1 cellular context compared by ENCODE assay signal in the genomic region with DNA sequence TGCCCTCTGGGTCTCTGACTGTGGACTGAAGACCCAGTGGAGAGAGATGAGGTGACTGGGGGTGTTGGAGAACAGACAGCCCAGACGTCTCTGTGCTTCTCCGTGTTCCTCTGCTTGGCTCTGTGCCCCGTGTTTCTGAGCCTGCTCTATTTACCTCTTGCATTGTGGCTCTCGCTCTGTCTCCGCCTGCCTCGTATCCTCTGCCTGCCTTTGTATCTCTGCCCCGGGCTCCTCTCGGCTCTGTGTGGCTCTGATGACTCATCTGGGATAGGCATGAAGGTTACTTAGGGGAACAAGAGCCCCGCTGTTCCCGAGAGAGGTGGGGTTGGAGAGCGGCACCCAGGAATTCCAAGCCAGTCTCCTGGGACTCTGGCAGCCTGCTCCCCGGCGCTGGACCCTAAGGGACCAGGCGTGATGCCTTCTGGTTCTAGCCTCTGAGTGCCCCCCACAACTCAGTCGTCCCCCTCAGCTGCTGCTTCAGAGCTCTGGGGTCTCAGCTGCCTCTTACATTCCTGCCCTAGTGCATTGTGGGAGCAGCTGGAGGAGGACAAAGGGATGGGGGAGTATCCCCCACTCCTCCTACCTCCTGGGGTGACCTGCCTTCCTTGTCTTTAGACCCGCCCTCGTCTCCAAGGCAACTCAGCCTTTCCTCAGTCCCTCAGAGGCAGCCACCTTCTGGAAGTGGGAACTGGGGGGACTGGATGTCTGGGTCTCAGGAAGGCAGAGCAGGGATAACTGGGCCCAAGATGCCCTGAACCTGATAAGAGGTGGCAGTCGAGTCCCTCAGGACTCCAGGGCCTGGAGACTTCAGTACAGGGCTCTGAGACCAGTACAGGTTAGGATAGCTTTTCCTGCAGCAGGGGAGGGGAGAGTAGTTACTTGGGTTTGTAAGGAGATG.
TF ChIP-seq lines count a peak whose summit lies in the region.

No MANE protein-coding gene starts in this region.

TF ChIP-seq in HEK293, 187 proteins besides CTCF, POLR2A, EP300 and RAD21 (continued from another document and continues in another):
- TF ChIP-seq ZNF239 (tag by site-specific recombination; IDR thresholded peaks at IDR 0.05), result no peak
- no peak for TF ChIP-seq ZNF785 (tag by site-specific recombination; IDR thresholded peaks at IDR 0.05)
- TF ChIP-seq YY1 (tag by site-specific recombination; IDR thresholded peaks at IDR 0.05), result no peak
- TF ChIP-seq ZBTB17 (tag by site-specific recombination; IDR thresholded peaks at IDR 0.05), result peak; percentile 91
- TF ChIP-seq ZNF433 (tag by site-specific recombination; IDR thresholded peaks at IDR 0.05; ENCODE audit: low read depth), result no peak
- no peak for TF ChIP-seq ZNF768 (tag by site-specific recombination; IDR thresholded peaks at IDR 0.05)
- TF ChIP-seq ZNF341 (tag by site-specific recombination; IDR thresholded peaks at IDR 0.05; ENCODE audit: low read depth), result peak; percentile 71
- TF ChIP-seq ZFP3 (tag by site-specific recombination; IDR thresholded peaks at IDR 0.05; ENCODE audit: low read depth), result no peak
- TF ChIP-seq ZNF133 (tag by site-specific recombination; IDR thresholded peaks at IDR 0.05), result no peak
- TF ChIP-seq, protein P1, sequence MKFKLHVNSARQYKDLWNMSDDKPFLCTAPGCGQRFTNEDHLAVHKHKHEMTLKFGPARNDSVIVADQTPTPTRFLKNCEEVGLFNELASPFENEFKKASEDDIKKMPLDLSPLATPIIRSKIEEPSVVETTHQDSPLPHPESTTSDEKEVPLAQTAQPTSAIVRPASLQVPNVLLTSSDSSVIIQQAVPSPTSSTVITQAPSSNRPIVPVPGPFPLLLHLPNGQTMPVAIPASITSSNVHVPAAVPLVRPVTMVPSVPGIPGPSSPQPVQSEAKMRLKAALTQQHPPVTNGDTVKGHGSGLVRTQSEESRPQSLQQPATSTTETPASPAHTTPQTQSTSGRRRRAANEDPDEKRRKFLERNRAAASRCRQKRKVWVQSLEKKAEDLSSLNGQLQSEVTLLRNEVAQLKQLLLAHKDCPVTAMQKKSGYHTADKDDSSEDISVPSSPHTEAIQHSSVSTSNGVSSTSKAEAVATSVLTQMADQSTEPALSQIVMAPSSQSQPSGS (tag by site-specific recombination; IDR thresholded peaks at IDR 0.05; ENCODE audit: low read depth), result no peak
- no peak for TF ChIP-seq ZNF521 (tag by site-specific recombination; IDR thresholded peaks at IDR 0.05)
- no peak for TF ChIP-seq ZNF248 (tag by site-specific recombination; IDR thresholded peaks at IDR 0.05)
- TF ChIP-seq, protein P2, sequence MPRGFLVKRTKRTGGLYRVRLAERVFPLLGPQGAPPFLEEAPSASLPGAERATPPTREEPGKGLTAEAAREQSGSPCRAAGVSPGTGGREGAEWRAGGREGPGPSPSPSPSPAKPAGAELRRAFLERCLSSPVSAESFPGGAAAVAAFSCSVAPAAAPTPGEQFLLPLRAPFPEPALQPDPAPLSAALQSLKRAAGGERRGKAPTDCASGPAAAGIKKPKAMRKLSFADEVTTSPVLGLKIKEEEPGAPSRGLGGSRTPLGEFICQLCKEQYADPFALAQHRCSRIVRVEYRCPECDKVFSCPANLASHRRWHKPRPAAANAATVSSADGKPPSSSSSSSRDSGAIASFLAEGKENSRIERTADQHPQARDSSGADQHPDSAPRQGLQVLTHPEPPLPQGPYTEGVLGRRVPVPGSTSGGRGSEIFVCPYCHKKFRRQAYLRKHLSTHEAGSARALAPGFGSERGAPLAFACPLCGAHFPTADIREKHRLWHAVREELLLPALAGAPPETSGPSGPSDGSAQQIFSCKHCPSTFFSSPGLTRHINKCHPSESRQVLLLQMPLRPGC (tag by site-specific recombination; IDR thresholded peaks at IDR 0.05), result 0 out of 2 replicates have a peak, but pooled peaks have one; percentile 22
- no peak for TF ChIP-seq ZNF311 (tag by site-specific recombination; IDR thresholded peaks at IDR 0.05; ENCODE audit: borderline replicate concordance)
- TF ChIP-seq ZNF654 (tag by site-specific recombination; IDR thresholded peaks at IDR 0.05; ENCODE audit: low read depth), result no peak
- TF ChIP-seq ZNF843 (tag by site-specific recombination; IDR thresholded peaks at IDR 0.05), result 0 out of 2 replicates have a peak, but pooled peaks have one; percentile 22
- TF ChIP-seq ZNF600 (tag by site-specific recombination; IDR thresholded peaks at IDR 0.05), result peak; percentile 7; the same call in 1 of the 2 replicates
- peak; percentile 70 for TF ChIP-seq ZIC2 (tag by site-specific recombination; IDR thresholded peaks at IDR 0.05)
- no peak for TF ChIP-seq PRDM2 (tag by site-specific recombination; IDR thresholded peaks at IDR 0.05; ENCODE audit: borderline replicate concordance)
- TF ChIP-seq, protein P3, sequence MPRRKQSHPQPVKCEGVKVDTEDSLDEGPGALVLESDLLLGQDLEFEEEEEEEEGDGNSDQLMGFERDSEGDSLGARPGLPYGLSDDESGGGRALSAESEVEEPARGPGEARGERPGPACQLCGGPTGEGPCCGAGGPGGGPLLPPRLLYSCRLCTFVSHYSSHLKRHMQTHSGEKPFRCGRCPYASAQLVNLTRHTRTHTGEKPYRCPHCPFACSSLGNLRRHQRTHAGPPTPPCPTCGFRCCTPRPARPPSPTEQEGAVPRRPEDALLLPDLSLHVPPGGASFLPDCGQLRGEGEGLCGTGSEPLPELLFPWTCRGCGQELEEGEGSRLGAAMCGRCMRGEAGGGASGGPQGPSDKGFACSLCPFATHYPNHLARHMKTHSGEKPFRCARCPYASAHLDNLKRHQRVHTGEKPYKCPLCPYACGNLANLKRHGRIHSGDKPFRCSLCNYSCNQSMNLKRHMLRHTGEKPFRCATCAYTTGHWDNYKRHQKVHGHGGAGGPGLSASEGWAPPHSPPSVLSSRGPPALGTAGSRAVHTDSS (tag by site-specific recombination; IDR thresholded peaks at IDR 0.05), result no peak
- peak; percentile 44; the same call in 1 of the 2 replicates for TF ChIP-seq SP3 (tag by site-specific recombination; IDR thresholded peaks at IDR 0.05)
- TF ChIP-seq, protein P4, sequence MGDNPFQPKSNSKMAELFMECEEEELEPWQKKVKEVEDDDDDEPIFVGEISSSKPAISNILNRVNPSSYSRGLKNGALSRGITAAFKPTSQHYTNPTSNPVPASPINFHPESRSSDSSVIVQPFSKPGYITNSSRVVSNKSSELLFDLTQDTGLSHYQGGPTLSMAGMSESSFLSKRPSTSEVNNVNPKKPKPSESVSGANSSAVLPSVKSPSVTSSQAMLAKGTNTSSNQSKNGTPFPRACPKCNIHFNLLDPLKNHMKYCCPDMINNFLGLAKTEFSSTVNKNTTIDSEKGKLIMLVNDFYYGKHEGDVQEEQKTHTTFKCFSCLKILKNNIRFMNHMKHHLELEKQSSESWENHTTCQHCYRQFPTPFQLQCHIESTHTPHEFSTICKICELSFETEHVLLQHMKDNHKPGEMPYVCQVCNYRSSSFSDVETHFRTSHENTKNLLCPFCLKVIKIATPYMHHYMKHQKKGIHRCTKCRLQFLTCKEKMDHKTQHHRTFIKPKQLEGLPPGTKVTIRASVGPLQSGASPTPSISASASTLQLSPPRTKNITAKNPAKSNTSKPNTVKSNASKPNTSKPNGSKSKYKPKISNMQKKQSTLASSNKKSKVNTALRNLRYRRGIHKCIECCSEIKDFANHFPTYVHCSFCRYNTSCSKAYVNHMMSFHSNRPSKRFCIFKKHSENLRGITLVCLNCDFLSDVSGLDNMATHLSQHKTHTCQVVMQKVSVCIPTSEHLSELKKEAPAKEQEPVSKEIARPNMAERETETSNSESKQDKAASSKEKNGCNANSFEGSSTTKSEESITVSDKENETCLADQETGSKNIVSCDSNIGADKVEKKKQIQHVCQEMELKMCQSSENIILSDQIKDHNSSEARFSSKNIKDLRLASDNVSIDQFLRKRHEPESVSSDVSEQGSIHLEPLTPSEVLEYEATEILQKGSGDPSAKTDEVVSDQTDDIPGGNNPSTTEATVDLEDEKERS (tag by site-specific recombination; IDR thresholded peaks at IDR 0.05), result no peak
- no peak for TF ChIP-seq ZNF830 (tag by site-specific recombination; IDR thresholded peaks at IDR 0.05; ENCODE audit: low read depth)
- TF ChIP-seq ZNF174 (tag by site-specific recombination; IDR thresholded peaks at IDR 0.05), result no peak
- no peak for TF ChIP-seq GLI2 (tag by site-specific recombination; IDR thresholded peaks at IDR 0.05; ENCODE audit: borderline replicate concordance, low read depth)
- no peak for TF ChIP-seq SALL2 (tag by site-specific recombination; IDR thresholded peaks at IDR 0.05; ENCODE audit: borderline replicate concordance)
- TF ChIP-seq, protein P5, sequence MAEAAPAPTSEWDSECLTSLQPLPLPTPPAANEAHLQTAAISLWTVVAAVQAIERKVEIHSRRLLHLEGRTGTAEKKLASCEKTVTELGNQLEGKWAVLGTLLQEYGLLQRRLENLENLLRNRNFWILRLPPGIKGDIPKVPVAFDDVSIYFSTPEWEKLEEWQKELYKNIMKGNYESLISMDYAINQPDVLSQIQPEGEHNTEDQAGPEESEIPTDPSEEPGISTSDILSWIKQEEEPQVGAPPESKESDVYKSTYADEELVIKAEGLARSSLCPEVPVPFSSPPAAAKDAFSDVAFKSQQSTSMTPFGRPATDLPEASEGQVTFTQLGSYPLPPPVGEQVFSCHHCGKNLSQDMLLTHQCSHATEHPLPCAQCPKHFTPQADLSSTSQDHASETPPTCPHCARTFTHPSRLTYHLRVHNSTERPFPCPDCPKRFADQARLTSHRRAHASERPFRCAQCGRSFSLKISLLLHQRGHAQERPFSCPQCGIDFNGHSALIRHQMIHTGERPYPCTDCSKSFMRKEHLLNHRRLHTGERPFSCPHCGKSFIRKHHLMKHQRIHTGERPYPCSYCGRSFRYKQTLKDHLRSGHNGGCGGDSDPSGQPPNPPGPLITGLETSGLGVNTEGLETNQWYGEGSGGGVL (tag by site-specific recombination; IDR thresholded peaks at IDR 0.05), result peak; percentile 89
- TF ChIP-seq ZNF549 (tag by site-specific recombination; IDR thresholded peaks at IDR 0.05), result no peak
- TF ChIP-seq PBX3 (CRISPR knock-in tag; IDR thresholded peaks at IDR 0.05), result no peak
- no peak for TF ChIP-seq ZNF202 (tag by site-specific recombination; IDR thresholded peaks at IDR 0.05; ENCODE audit: borderline replicate concordance)
- TF ChIP-seq BCL11B (tag by site-specific recombination; IDR thresholded peaks at IDR 0.05; ENCODE audit: low read depth), result no peak
- 0 out of 2 replicates have a peak, but pooled peaks have one; percentile 41 for TF ChIP-seq ZSCAN30 (tag by site-specific recombination; IDR thresholded peaks at IDR 0.05)
- TF ChIP-seq, protein P6, sequence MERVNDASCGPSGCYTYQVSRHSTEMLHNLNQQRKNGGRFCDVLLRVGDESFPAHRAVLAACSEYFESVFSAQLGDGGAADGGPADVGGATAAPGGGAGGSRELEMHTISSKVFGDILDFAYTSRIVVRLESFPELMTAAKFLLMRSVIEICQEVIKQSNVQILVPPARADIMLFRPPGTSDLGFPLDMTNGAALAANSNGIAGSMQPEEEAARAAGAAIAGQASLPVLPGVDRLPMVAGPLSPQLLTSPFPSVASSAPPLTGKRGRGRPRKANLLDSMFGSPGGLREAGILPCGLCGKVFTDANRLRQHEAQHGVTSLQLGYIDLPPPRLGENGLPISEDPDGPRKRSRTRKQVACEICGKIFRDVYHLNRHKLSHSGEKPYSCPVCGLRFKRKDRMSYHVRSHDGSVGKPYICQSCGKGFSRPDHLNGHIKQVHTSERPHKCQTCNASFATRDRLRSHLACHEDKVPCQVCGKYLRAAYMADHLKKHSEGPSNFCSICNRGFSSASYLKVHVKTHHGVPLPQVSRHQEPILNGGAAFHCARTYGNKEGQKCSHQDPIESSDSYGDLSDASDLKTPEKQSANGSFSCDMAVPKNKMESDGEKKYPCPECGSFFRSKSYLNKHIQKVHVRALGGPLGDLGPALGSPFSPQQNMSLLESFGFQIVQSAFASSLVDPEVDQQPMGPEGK (tag by site-specific recombination; IDR thresholded peaks at IDR 0.05), result peak; percentile 67; the same call in 1 of the 2 replicates
- no peak for TF ChIP-seq ZNF658 (tag by site-specific recombination; IDR thresholded peaks at IDR 0.05)
- no peak for TF ChIP-seq TCF7L2 (IDR thresholded peaks at IDR 0.05; ENCODE audit: borderline replicate concordance, low read depth, low read length)
